ENCODE assay signal across 11 cellular contexts in genomic region chr10:122044713-122045112, GRCh38. TPM values are rescaled to one million over a fixed set of nuclear protein-coding genes. Genes with fewer than 3 reads are reported as not detected.
DNase-seq lines count a peak whose midpoint lies in the region; ATAC-seq, FAIRE-seq and TF ChIP-seq lines count a peak whose summit lies in the region.
"Had no signal": no experiment of that assay in that cellular context is flagged by ENCODE, and none has a peak within 500 bp of the region (broad histone marks: within the 10 kb centered on the region; RNA-seq: fewer than 3 reads in every experiment).

No MANE protein-coding gene starts in this region.

- FAIRE-seq in H54 (lab: Jason Lieb, UNC), result no peak

- no peak overlapping the region for H3K4me3 ChIP-seq in hepatocyte

- H4K5ac ChIP-seq in H9 (ENCODE audit: insufficient read length, low read depth, low read length), result no peak overlapping the region

- H3K27ac ChIP-seq in H9 (ENCODE audit: insufficient read length, low read depth, low read length), result no peak overlapping the region
- H3K27ac ChIP-seq in hepatocyte, result peak overlapping the region; percentile 83

- TF ChIP-seq CTCF in H9 (conservative IDR thresholded peaks at IDR 0.05) (no peak), brain (conservative IDR thresholded peaks at IDR 0.05) (no peak), hepatocyte (IDR thresholded peaks at IDR 0.05; ENCODE audit: poor library complexity) (no peak)

- no peaks in the 10 kb centered on the region for H3K79me1 ChIP-seq in H9 (ENCODE audit: insufficient read depth, low read depth, low read length, poor library complexity, severe bottlenecking)

- H3K36me3 Mint-ChIP-seq in H9 (ENCODE audit: insufficient read depth in 1 of 3, low read depth in 3 of 3) (no peaks in the 10 kb centered on the region; a peak in 1 of 7 replicates), brain (no peaks in the 10 kb centered on the region)
- H3K36me3 Mint-ChIP-seq: CD8-positive, alpha-beta memory T cell had no signal

- no peaks in the 10 kb centered on the region; the same call in 1 of the 2 replicates for H3K27me3 Mint-ChIP-seq in H9 (ENCODE audit: low read depth)
- H3K27me3 Mint-ChIP-seq in brain, result peaks cover 4% of the 10 kb centered on the region

- no peak overlapping the region for H2BK20ac ChIP-seq in H9 (ENCODE audit: low read depth, low read length, poor library complexity, severe bottlenecking)

- H4K8ac ChIP-seq in H9 (replicated peaks; ENCODE audit: insufficient read length, low read depth, low read length), result no peak overlapping the region

- H3K4me2 ChIP-seq in H9 (ENCODE audit: insufficient read depth, insufficient read length, low read length) (no peak overlapping the region), hepatocyte (peak overlapping the region; percentile 47)

- no peak overlapping the region for H3K4ac ChIP-seq in H9 (ENCODE audit: low read depth, low read length)

- H2BK12ac ChIP-seq in H9 (ENCODE audit: insufficient read length, low read depth, low read length), result no peak overlapping the region

- no peak overlapping the region for H3K9ac ChIP-seq in H9 (ENCODE audit: extremely low read depth, insufficient read length, low read length)

- peaks cover 4% of the 10 kb centered on the region; the same call in 1 of the 2 replicates for H3K4me1 ChIP-seq in H9 (ENCODE audit: insufficient read depth, low read length)
- H3K4me1 ChIP-seq in hepatocyte (ENCODE audit: insufficient read depth), result peaks cover 16% of the 10 kb centered on the region

- H2BK5ac ChIP-seq in H9 (ENCODE audit: insufficient read length, low read length), result no peak overlapping the region

- H4K20me1 ChIP-seq in H9 (ENCODE audit: control insufficient read depth, insufficient read depth, insufficient read length) (no peaks in the 10 kb centered on the region), hepatocyte (ENCODE audit: insufficient read depth, poor library complexity, severe bottlenecking) (no peaks in the 10 kb centered on the region)

- H3K4me3 Mint-ChIP-seq in H9 (peak overlapping the region; percentile 18 to 45; a peak in 3 of 5 replicates), brain (peak overlapping the region; percentile 12 to 74 (median 63))
- H3K4me3 Mint-ChIP-seq: activated CD8-positive, alpha-beta T cell treated with anti-CD3 and anti-CD28 coated beads, Interleukin-2, amount 10 ng/mL, durations not matched to agents 7 days and 5 days; CD8-positive, alpha-beta memory T cell had no signal

- no peaks in the 10 kb centered on the region for H3K23me2 ChIP-seq in H9 (ENCODE audit: insufficient read length, low read depth, low read length, poor library complexity, severe bottlenecking)

- peaks cover 40 to 52% of the 10 kb centered on the region in 2 experiments for H3K4me1 Mint-ChIP-seq in H9
- peaks cover 44% of the 10 kb centered on the region for H3K4me1 Mint-ChIP-seq in brain
- H3K4me1 Mint-ChIP-seq: CD8-positive, alpha-beta memory T cell had no signal

- no peak overlapping the region for H2BK15ac ChIP-seq in H9 (ENCODE audit: low read depth, low read length)

- H3K79me2 ChIP-seq in H9 (ENCODE audit: insufficient read depth, low read length) (no peaks in the 10 kb centered on the region), hepatocyte (no peaks in the 10 kb centered on the region)

- H3K36me3 ChIP-seq in hepatocyte (replicated peaks; ENCODE audit: insufficient read depth, low read depth), result no peaks in the 10 kb centered on the region

- H3T11ph ChIP-seq in H9 (ENCODE audit: low read length), result no peak overlapping the region

- H3K9me2 ChIP-seq in hepatocyte (replicated peaks; ENCODE audit: insufficient read depth), result no peaks in the 10 kb centered on the region

- no peak overlapping the region for H3K23ac ChIP-seq in H9 (ENCODE audit: insufficient read length, low read depth, low read length)

- no peak overlapping the region for H3K56ac ChIP-seq in H9 (ENCODE audit: insufficient read length, low read depth, low read length)

- no peak overlapping the region for H3K18ac ChIP-seq in H9 (ENCODE audit: insufficient read length, low read depth, low read length)

- no peaks in the 10 kb centered on the region for H3K27me3 ChIP-seq in H9 (ENCODE audit: insufficient read depth, low read length)
- H3K27me3 ChIP-seq in hepatocyte, result no peaks in the 10 kb centered on the region

- no peaks in the 10 kb centered on the region for H3K9me3 Mint-ChIP-seq in H9
- no peaks in the 10 kb centered on the region for H3K9me3 Mint-ChIP-seq in brain
- H3K9me3 Mint-ChIP-seq: CD8-positive, alpha-beta memory T cell had no signal

- H2BK120ac ChIP-seq in H9 (ENCODE audit: low read depth, low read length, poor library complexity, severe bottlenecking), result no peak overlapping the region

- DNase-seq in H9 (no peak), hepatocyte (ENCODE audit: low spot score) (peak; percentile 74), renal cortical epithelial cell (ENCODE audit: low read depth) (peak; percentile 36), SK-N-DZ (ENCODE audit: low spot score) (no peak), H54 (ENCODE audit: insufficient read length, low spot score) (no peak)
- DNase-seq: activated CD8-positive, alpha-beta T cell treated with anti-CD3 and anti-CD28 coated beads, Interleukin-2, amount 10 ng/mL, durations not matched to agents 7 days and 5 days; CD8-positive, alpha-beta memory T cell; NCI-H1694 treated with DMSO at 0.1 percent for 48 hours had no signal

- no CpG with 5 or more reads among the region's 9 CpGs for WGBS in H9 (ENCODE audit: extremely low coverage, insufficient read length, low lambda C conversion rate)
- WGBS in hepatocyte (ENCODE audit: low lambda C conversion rate, missing lambda C conversion rate), result 30% methylated on average over 9 of the region's 9 CpGs

- ATAC-seq in HG03159 (IDR thresholded peaks at IDR 0.05; ENCODE audit: unreplicated experiment), result no peak
- no peak for ATAC-seq in HG03439 (IDR thresholded peaks at IDR 0.05; ENCODE audit: unreplicated experiment)
- ATAC-seq: activated CD8-positive, alpha-beta T cell treated with anti-CD3 and anti-CD28 coated beads, Interleukin-2, amount 10 ng/mL, durations not matched to agents 7 days and 5 days had no signal

- H3K9me3 ChIP-seq in H9 (ENCODE audit: control insufficient read depth, low read depth, low read length) (no peaks in the 10 kb centered on the region), hepatocyte (ENCODE audit: low read depth) (no peaks in the 10 kb centered on the region)

- H3K14ac ChIP-seq in H9 (ENCODE audit: insufficient read depth, low read length), result no peak overlapping the region

- H3K27ac Mint-ChIP-seq in H9 (peak overlapping the region; percentile 92 to 94 (median 93); a peak in 5 of 7 replicates), brain (peak overlapping the region; percentile 49 to 96 (median 74))
- H3K27ac Mint-ChIP-seq: activated CD8-positive, alpha-beta T cell treated with anti-CD3 and anti-CD28 coated beads, Interleukin-2, amount 10 ng/mL, durations not matched to agents 7 days and 5 days; CD8-positive, alpha-beta memory T cell had no signal

- TF ChIP-seq POLR2A in H54 (IDR thresholded peaks at IDR 0.05; ENCODE audit: low read depth, low read length), result no peak

- H4K91ac ChIP-seq in H9 (ENCODE audit: insufficient read length, low read depth, low read length), result no peak overlapping the region

- H2AFZ ChIP-seq in H9 (ENCODE audit: low read length), result no peak overlapping the region
- H2AFZ ChIP-seq in hepatocyte, result no peak overlapping the region

- H2AK5ac ChIP-seq in H9 (ENCODE audit: insufficient read length, low read length), result no peak overlapping the region

RNA-seq across cellular contexts. Expression of gene TACC2, which starts 55.8 kb away (rescaled TPM):
- 54.8 and 58.1 TPM in 2 replicates for total RNA-seq in H9 (2021)
- 111 TPM for polyA plus RNA-seq in brain (ENCODE audit: insufficient read depth, low read depth, low replicate concordance)
- 20.0 and 24.1 TPM in 2 replicates for total RNA-seq in hepatocyte
- polyA plus RNA-seq in hepatocyte, result 34.6 and 35.7 TPM in 2 replicates
- 10.1 and 11.2 TPM in 2 replicates for total RNA-seq in renal cortical epithelial cell
- 14.6 and 17.0 TPM in 2 replicates for polyA plus RNA-seq in SK-N-DZ (2014; cell fraction: cytosol; rRNA removed)
- polyA plus RNA-seq in SK-N-DZ (2014; cell fraction: nucleus; rRNA removed), result 24.2 and 54.4 TPM in 2 replicates
- total RNA-seq: activated CD8-positive, alpha-beta T cell treated with anti-CD3 and anti-CD28 coated beads, Interleukin-2, amount 10 ng/mL, durations not matched to agents 7 days and 5 days; CD8-positive, alpha-beta memory T cell had no signal
- polyA plus RNA-seq: CD8-positive, alpha-beta memory T cell had no signal

Comparison
In these comparisons a context has a peak if more than half of its experiments do, and no peak if none do; other contexts are left out.
1. DNase-seq: peak in hepatocyte (single experiment) and renal cortical epithelial cell (single experiment); none in H9 (single experiment), SK-N-DZ (single experiment) and H54 (single experiment).